In genomic region chr11:61787928-61788491, GRCh38 we compare ENCODE assay signal across 9 cellular contexts. TPM values are rescaled to one million over a fixed set of nuclear protein-coding genes. Genes with fewer than 3 reads are reported as not detected.
DNase-seq lines count a peak whose midpoint lies in the region; ATAC-seq and TF ChIP-seq lines count a peak whose summit lies in the region.
"Had no signal": no experiment of that assay in that cellular context is flagged by ENCODE, and none has a peak within 500 bp of the region (broad histone marks: within the 10 kb centered on the region; RNA-seq: fewer than 3 reads in every experiment).

No MANE protein-coding gene starts in this region.

- peaks cover 0 to 43% (median 15%) of the 10 kb centered on the region in 4 donors for H3K36me3 ChIP-seq in right lobe of liver

- no peaks in the 10 kb centered on the region for H3K9me3 ChIP-seq in right lobe of liver

- TF ChIP-seq POLR2A in right lobe of liver (IDR thresholded peaks at IDR 0.05): no peak

- no peak for ATAC-seq in right lobe of liver
- no peak for ATAC-seq in GM18498 (IDR thresholded peaks at IDR 0.05; ENCODE audit: unreplicated experiment)
- no peak for ATAC-seq in HG03139 (IDR thresholded peaks at IDR 0.05; ENCODE audit: unreplicated experiment)

- peak; percentile 4 for DNase-seq in NCI-H1105 treated with DMSO at 0.1 percent for 48 hours (lab: John Stamatoyannopoulos, UW)
- DNase-seq in NCI-H1105 (lab: John Stamatoyannopoulos, UW): no peak
- peak; percentile 39 for DNase-seq in M059J (ENCODE audit: low read depth)
- peak in 40 of 58 donors; percentile 4 to 80 (median 36) for DNase-seq in anterior cingulate cortex (lab: John Stamatoyannopoulos, UW)
- DNase-seq in right lobe of liver: no peak
- DNase-seq in stimulated activated CD4-positive, alpha-beta T cell treated with anti-CD3 and anti-CD28 coated beads, Interleukin-4, amount 100 ng/mL, for 4 hours: no peak

- H3K27ac ChIP-seq in right lobe of liver: no peak overlapping the region
- H3K27ac ChIP-seq: C4-2B had no signal

- TF ChIP-seq CTCF in right lobe of liver (IDR thresholded peaks at IDR 0.05): peak; percentile 36 to 48 (median 44)

- H3K4me3 ChIP-seq in right lobe of liver: no peak overlapping the region

- no peaks in the 10 kb centered on the region for H3K27me3 ChIP-seq in right lobe of liver

- intact Hi-C loops in right lobe of liver (cut with DNase I): no loop called here

- peaks cover 0 to 9% (median under 1%) of the 10 kb centered on the region in 4 donors for H3K4me1 ChIP-seq in right lobe of liver

- WGBS in right lobe of liver (ENCODE audit: insufficient coverage, low coverage, low lambda C conversion rate, missing lambda C conversion rate): 43% methylated on average over 5 of the region's 9 CpGs

RNA-seq across cellular contexts. Expression of gene TMEM258, which starts 4.4 kb away (rescaled TPM):
- total RNA-seq in M059J (2014; rRNA removed; shearing (Covaris generic)): 87.6 and 166 TPM in 2 replicates
- 10 to 100 TPM; 31.6 to 74.5 (median 55.3) TPM for total RNA-seq in right lobe of liver

RNA-seq across cellular contexts. Expression of gene FEN1, which starts 4.7 kb away (rescaled TPM):
- total RNA-seq in M059J (2014; rRNA removed; shearing (Covaris generic)): 106 and 150 TPM in 2 replicates
- 10 to 100 TPM in 2 of 6 experiments, 1 to 10 TPM in 4; 4.0 to 13.3 (median 5.4) TPM for total RNA-seq in right lobe of liver

RNA-seq across cellular contexts. Expression of gene FADS1, which starts 28.8 kb away (rescaled TPM):
- 57.7 and 69.5 TPM in 2 replicates for total RNA-seq in M059J (2014; rRNA removed; shearing (Covaris generic))
- 10 to 100 TPM; 18.3 to 87.6 (median 34.8) TPM for total RNA-seq in right lobe of liver

RNA-seq across cellular contexts. Expression of gene MYRF, which starts 35.6 kb away (rescaled TPM):
- 4.3 and 5.0 TPM in 2 replicates for total RNA-seq in M059J (2014; rRNA removed; shearing (Covaris generic))
- total RNA-seq in right lobe of liver: 10 to 100 TPM in 5 of 6 experiments, 1 to 10 TPM in 1; 7.6 to 16.4 (median 11.6) TPM

RNA-seq across cellular contexts. Expression of gene FADS2, which starts 40.1 kb away (rescaled TPM):
- 224 and 254 TPM in 2 replicates for total RNA-seq in M059J (2014; rRNA removed; shearing (Covaris generic))
- 100 to 1,000 TPM in 4 of 6 experiments, 1 to 10 TPM in 2; 4.2 to 166 (median 110) TPM for total RNA-seq in right lobe of liver

Comparison
In these comparisons a context has a peak if more than half of its experiments do, and no peak if none do; other contexts are left out.
1. DNase-seq: peak in NCI-H1105 treated with DMSO at 0.1 percent for 48 hours (single experiment), M059J (single experiment) and anterior cingulate cortex (40 of 58); none in NCI-H1105 (single experiment), right lobe of liver (0 of 3) and stimulated activated CD4-positive, alpha-beta T cell treated with anti-CD3 and anti-CD28 coated beads, Interleukin-4, amount 100 ng/mL, for 4 hours (0 of 2).